ENCODE assay signal across 16 cellular contexts in genomic region chr6:75436869-75437268, GRCh38. TPM values are rescaled to one million over a fixed set of nuclear protein-coding genes. Genes with fewer than 3 reads are reported as not detected.
A peak's percentile ranks its signal among the peaks of the same experiment; 100 is the strongest.
DNase-seq lines count a peak whose midpoint lies in the region; ATAC-seq and TF ChIP-seq lines count a peak whose summit lies in the region.
"Had no signal": no experiment of that assay in that cellular context is flagged by ENCODE, and none has a peak within 500 bp of the region (broad histone marks: within the 10 kb centered on the region; RNA-seq: fewer than 3 reads in every experiment).

No MANE protein-coding gene starts in this region.

- H3K4me3 ChIP-seq in MG63: no peak overlapping the region
- H3K4me3 ChIP-seq in muscle layer of duodenum (ENCODE audit: low read depth in 1 of 2, low read length in 2 of 2): peak overlapping the region in 1 of 2 donors; percentile 1
- H3K4me3 ChIP-seq in thoracic aorta: peak overlapping the region; percentile 8

- intact Hi-C loops in Right ventricle myocardium superior (cut with DNase I): loop anchor here (5.0 to 10.0 kb wide), 2 partner anchors 55 to 62 kb away; partner anchors contain the start of gene FILIP1

- no peaks in the 10 kb centered on the region for H3K27me3 Mint-ChIP-seq in activated CD8-positive, alpha-beta T cell treated with anti-CD3 and anti-CD28 coated beads, Interleukin-2, amount 10 ng/mL, durations not matched to agents 7 days and 5 days (ENCODE audit: low read depth)

- ATAC-seq in Right ventricle myocardium superior (ENCODE audit: poor library complexity) (peak; percentile 88), thoracic aorta (ENCODE audit: insufficient number of reproducible peaks, low FRiP score, low read depth) (no peak)
- ATAC-seq in activated CD8-positive, alpha-beta T cell treated with anti-CD3 and anti-CD28 coated beads, Interleukin-2, amount 10 ng/mL, durations not matched to agents 7 days and 5 days: no peak

- H3K4me3 Mint-ChIP-seq in activated CD8-positive, alpha-beta T cell treated with anti-CD3 and anti-CD28 coated beads, Interleukin-2, amount 10 ng/mL, durations not matched to agents 7 days and 5 days: no peak overlapping the region
- H3K4me3 Mint-ChIP-seq: activated naive CD8-positive, alpha-beta T cell; activated T-cell treated with anti-CD3 and anti-CD28 coated beads, Interleukin-2, amount 50 U/mL, for 24 hours; naive B cell had no signal

- no peaks in the 10 kb centered on the region for H3K36me3 Mint-ChIP-seq in activated CD8-positive, alpha-beta T cell treated with anti-CD3 and anti-CD28 coated beads, Interleukin-2, amount 10 ng/mL, durations not matched to agents 7 days and 5 days (ENCODE audit: low read depth)
- H3K36me3 Mint-ChIP-seq: activated naive CD8-positive, alpha-beta T cell; naive B cell had no signal

- H3K9me3 ChIP-seq in MG63 (no peaks in the 10 kb centered on the region), muscle layer of duodenum (ENCODE audit: control insufficient read depth in 1 of 2, low read length in 2 of 2) (no peaks in the 10 kb centered on the region), thoracic aorta (no peaks in the 10 kb centered on the region)
- H3K9me3 ChIP-seq: BE2C had no signal

- no peak for TF ChIP-seq CTCF in thoracic aorta (IDR thresholded peaks at IDR 0.05)

- H3K27ac ChIP-seq in muscle layer of duodenum (ENCODE audit: low read length) (peak overlapping the region; percentile 71), thoracic aorta (peak overlapping the region; percentile 58)

- H3K4me1 ChIP-seq in muscle layer of duodenum (ENCODE audit: control insufficient read depth in 1 of 2, insufficient read depth in 2 of 2, low read length in 2 of 2) (peaks cover 4 to 26% of the 10 kb centered on the region in 2 donors), thoracic aorta (ENCODE audit: control insufficient read depth in 1 of 2, low read depth in 2 of 2) (peaks cover 30 to 49% of the 10 kb centered on the region in 2 donors)
- H3K4me1 ChIP-seq: BE2C had no signal

- POLR2A ChIA-PET in activated CD8-positive, alpha-beta T cell treated with anti-CD3 and anti-CD28 coated beads, Interleukin-2, amount 10 ng/mL, durations not matched to agents 7 days and 5 days (lab: Charles Lee): no interaction called here

- DNase-seq in MG63: peak; percentile 5
- peak; percentile 78 for DNase-seq in Right ventricle myocardium superior
- DNase-seq in thoracic aorta (ENCODE audit: low spot score): no peak
- no peak for DNase-seq in stimulated activated CD4-positive, alpha-beta T cell treated with anti-CD3 and anti-CD28 coated beads, Interleukin-4, amount 100 ng/mL, for 1 hour
- no peak for DNase-seq in activated CD8-positive, alpha-beta T cell treated with anti-CD3 and anti-CD28 coated beads, Interleukin-2, amount 10 ng/mL, durations not matched to agents 7 days and 5 days
- DNase-seq in DMS153 (lab: John Stamatoyannopoulos, UW): no peak
- no peak for DNase-seq in DMS 273 treated with DMSO at 0.1 percent for 48 hours (lab: John Stamatoyannopoulos, UW)
- DNase-seq: activated CD4-positive, alpha-beta T cell treated with anti-CD3 and anti-CD28 coated beads for 48 hours; activated T-cell treated with anti-CD3 and anti-CD28 coated beads, Interleukin-2, amount 50 U/mL, for 24 hours; BE2C; MV-4-11; naive B cell; stimulated activated CD8-positive, alpha-beta memory T cell treated with anti-CD3 and anti-CD28 coated beads, Interleukin-4, amount 100 ng/mL, for 48 hours had no signal

- H3K27me3 ChIP-seq in MG63 (no peaks in the 10 kb centered on the region), muscle layer of duodenum (ENCODE audit: low read depth, low read length) (no peaks in the 10 kb centered on the region), thoracic aorta (replicated peaks; ENCODE audit: insufficient read depth) (no peaks in the 10 kb centered on the region)
- H3K27me3 ChIP-seq: BE2C had no signal

- H3K9me3 Mint-ChIP-seq in activated CD8-positive, alpha-beta T cell treated with anti-CD3 and anti-CD28 coated beads, Interleukin-2, amount 10 ng/mL, durations not matched to agents 7 days and 5 days (ENCODE audit: insufficient read depth): no peaks in the 10 kb centered on the region

- H3K4me1 Mint-ChIP-seq in activated CD8-positive, alpha-beta T cell treated with anti-CD3 and anti-CD28 coated beads, Interleukin-2, amount 10 ng/mL, durations not matched to agents 7 days and 5 days (ENCODE audit: low read depth): no peaks in the 10 kb centered on the region
- H3K4me1 Mint-ChIP-seq: naive B cell had no signal

- H3K36me3 ChIP-seq in MG63: no peaks in the 10 kb centered on the region
- no peaks in the 10 kb centered on the region for H3K36me3 ChIP-seq in muscle layer of duodenum (ENCODE audit: control insufficient read depth in 1 of 2, insufficient read depth in 2 of 2, low read length in 2 of 2)
- no peaks in the 10 kb centered on the region for H3K36me3 ChIP-seq in thoracic aorta
- H3K36me3 ChIP-seq: BE2C had no signal

- H3K27ac Mint-ChIP-seq in activated CD8-positive, alpha-beta T cell treated with anti-CD3 and anti-CD28 coated beads, Interleukin-2, amount 10 ng/mL, durations not matched to agents 7 days and 5 days: no peak overlapping the region
- H3K27ac Mint-ChIP-seq: activated naive CD8-positive, alpha-beta T cell; activated T-cell treated with anti-CD3 and anti-CD28 coated beads, Interleukin-2, amount 50 U/mL, for 24 hours; naive B cell had no signal

- CTCF ChIA-PET in activated CD8-positive, alpha-beta T cell treated with anti-CD3 and anti-CD28 coated beads, Interleukin-2, amount 10 ng/mL, durations not matched to agents 7 days and 5 days (lab: Charles Lee): no interaction called here

RNA-seq across cellular contexts. Expression of gene FILIP1, which starts 56.7 kb away (rescaled TPM):
- 0.03 TPM in 1 of 2 replicates, not detected in the other for total RNA-seq in MG63 (2014; rRNA removed; shearing (Covaris generic); ENCODE audit: low replicate concordance)
- total RNA-seq in Right ventricle myocardium superior (160 TPM), thoracic aorta (10 to 100 TPM; 23.4 to 43.8 TPM)
- total RNA-seq in activated CD8-positive, alpha-beta T cell treated with anti-CD3 and anti-CD28 coated beads, Interleukin-2, amount 10 ng/mL, durations not matched to agents 7 days and 5 days: not detected
- total RNA-seq: T-helper 2 cell treated with Interferon-gamma antibody and Interleukin-4, amounts not matched to agents 100 ng/mL and 5 ng/mL, for 36 hours had no signal

Comparison
In these comparisons a context has a peak if more than half of its experiments do, and no peak if none do; other contexts are left out.
1. DNase-seq: peak in MG63 (single experiment) and Right ventricle myocardium superior (single experiment); none in thoracic aorta (single experiment), stimulated activated CD4-positive, alpha-beta T cell treated with anti-CD3 and anti-CD28 coated beads, Interleukin-4, amount 100 ng/mL, for 1 hour (single experiment), activated CD8-positive, alpha-beta T cell treated with anti-CD3 and anti-CD28 coated beads, Interleukin-2, amount 10 ng/mL, durations not matched to agents 7 days and 5 days (single experiment), DMS153 (single experiment) and DMS 273 treated with DMSO at 0.1 percent for 48 hours (single experiment).
2. RNA of gene FILIP1, which starts 56.7 kb away (total RNA-seq): 160 TPM in Right ventricle myocardium superior (single experiment) and 23.4 to 43.8 TPM in thoracic aorta; 0.03 TPM in MG63 and not detected in activated CD8-positive, alpha-beta T cell treated with anti-CD3 and anti-CD28 coated beads, Interleukin-2, amount 10 ng/mL, durations not matched to agents 7 days and 5 days; every median in the first group is over 10 times any median in the second.